Comparison of ENCODE assay signal across 9 cellular contexts in the genomic region with DNA sequence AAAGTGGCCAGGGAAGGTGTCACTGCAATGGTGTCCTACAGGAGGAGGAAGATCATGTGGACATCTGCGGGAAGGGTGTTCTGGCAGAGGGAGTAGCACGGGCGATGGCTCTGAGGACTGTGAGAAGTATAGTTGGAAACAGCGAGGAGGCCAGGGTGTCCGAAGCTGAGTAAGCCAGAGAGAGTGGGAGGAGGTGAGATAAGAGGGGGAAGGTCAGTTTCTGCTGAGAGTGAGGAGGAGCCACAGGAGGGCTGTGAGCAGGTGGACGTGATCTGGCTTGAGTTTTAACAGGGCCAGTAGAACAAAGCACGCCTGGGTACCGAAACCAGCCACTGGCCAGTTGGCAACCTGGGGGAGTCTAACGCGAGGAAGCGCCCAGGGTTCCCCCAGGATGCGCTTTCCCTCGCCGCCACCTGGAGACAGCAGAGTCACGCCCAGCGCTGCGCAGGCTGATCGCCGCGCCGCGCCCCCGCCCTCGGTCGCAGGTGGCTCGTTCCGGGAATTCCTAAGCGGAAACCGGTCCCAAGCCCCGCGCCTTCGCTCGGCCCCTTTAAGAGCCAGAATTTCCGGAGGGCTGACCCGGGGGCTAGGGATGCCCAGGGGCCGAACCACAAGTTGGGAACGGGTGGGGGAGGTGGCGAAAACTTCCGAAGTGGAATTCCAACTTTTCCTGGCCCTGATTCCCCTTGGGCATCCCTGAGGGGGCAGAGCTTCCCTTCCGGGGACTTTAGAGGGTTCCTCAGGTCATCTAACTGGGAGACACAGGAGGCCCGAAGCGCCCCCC. TPM values are rescaled to one million over a fixed set of nuclear protein-coding genes. Genes with fewer than 3 reads are reported as not detected.
A peak's percentile ranks its signal among the peaks of the same experiment; 100 is the strongest.
DNase-seq lines count a peak whose midpoint lies in the region; ATAC-seq and TF ChIP-seq lines count a peak whose summit lies in the region.
"Had no signal": no experiment of that assay in that cellular context is flagged by ENCODE, and none has a peak within 500 bp of the region (broad histone marks: within the 10 kb centered on the region; RNA-seq: fewer than 3 reads in every experiment).

No MANE protein-coding gene starts in this region.

- ATAC-seq in GM18909 (IDR thresholded peaks at IDR 0.05; ENCODE audit: poor library complexity, unreplicated experiment), result peak; percentile 33
- ATAC-seq in HG03439 (IDR thresholded peaks at IDR 0.05; ENCODE audit: unreplicated experiment), result peak; percentile 49

- peaks cover 0 to 9% (median 0%) of the 10 kb centered on the region in 3 donors for H3K36me3 ChIP-seq in Peyer's patch

- DNase-seq in A172 (ENCODE audit: low spot score), result peak; percentile 28
- peak; percentile 72 to 94 (median 92) for DNase-seq in Peyer's patch
- no peak for DNase-seq in astrocyte of the spinal cord (ENCODE audit: low read depth, low spot score)
- DNase-seq in kidney glomerular epithelial cell (lab: John Stamatoyannopoulos, UW), result peak; percentile 83
- peak; percentile 38 to 49 (median 43) for DNase-seq in stimulated activated CD4-positive, alpha-beta T cell treated with anti-CD3 and anti-CD28 coated beads, TNF-alpha, amount 100 ng/mL, for 4 hours (ENCODE audit: low read depth in 3 of 3)
- no peak for DNase-seq in HFFc6

- no peak overlapping the region; the same call in 1 of the 2 replicates for H3K27ac Mint-ChIP-seq in HFFc6

- TF ChIP-seq CTCF in Peyer's patch (IDR thresholded peaks at IDR 0.05) (peak; percentile 41 to 73 (median 63)), astrocyte of the spinal cord (IDR thresholded peaks at IDR 0.05; ENCODE audit: low read depth, low read length) (peak; percentile 6), HFFc6 (IDR thresholded peaks at IDR 0.05) (no peak)

- peaks cover 6% of the 10 kb centered on the region; the same call in 1 of the 2 replicates for H3K9me3 Mint-ChIP-seq in HFFc6

- H3K27me3 Mint-ChIP-seq in HFFc6 (ENCODE audit: insufficient read depth), result peaks cover 45% of the 10 kb centered on the region

- H3K27me3 ChIP-seq in Peyer's patch, result no peaks in the 10 kb centered on the region

- H3K4me3 ChIP-seq in Peyer's patch (peak overlapping the region; percentile 73 to 90 (median 75)), astrocyte of the spinal cord (ENCODE audit: low read depth, low read length) (no peak overlapping the region)

- in situ Hi-C loops in astrocyte of the spinal cord (cut with HindIII; ENCODE audit: low sequenced_read_pairs), result no loop called here

- no peaks in the 10 kb centered on the region for H3K9me3 ChIP-seq in Peyer's patch

- H3K27ac ChIP-seq in Peyer's patch, result peak overlapping the region; percentile 89 to 98 (median 94)

- H3K36me3 Mint-ChIP-seq in HFFc6 (ENCODE audit: low read depth), result peaks cover 5% of the 10 kb centered on the region; the same call in 1 of the 2 replicates

- peak; percentile 30 to 38 for TF ChIP-seq POLR2A in Peyer's patch (IDR thresholded peaks at IDR 0.05)

- H3K4me3 Mint-ChIP-seq in HFFc6, result no peak overlapping the region

- no peaks in the 10 kb centered on the region for H3K4me1 Mint-ChIP-seq in HFFc6 (ENCODE audit: low read depth)

- peaks cover 0 to 19% (median 0%) of the 10 kb centered on the region in 4 donors for H3K4me1 ChIP-seq in Peyer's patch

RNA-seq across cellular contexts. Expression of a gene that starts 1.1 kb away (rescaled TPM):
- total RNA-seq in A172 (2014; rRNA removed; shearing (Covaris generic)), result 0.69 and 1.1 TPM in 2 replicates
- 100 to 1,000 TPM in 3 of 4 donors, 10 to 100 TPM in 1; 28.9 to 214 (median 188) TPM for total RNA-seq in Peyer's patch
- 1 to 10 TPM; 1.7 to 3.3 (median 2.3) TPM for total RNA-seq in HFFc6 (2021; fragmentation: NEBNext Ultra II Directional; extraction: Animal tissue kit (Norgen Biotek cat#: 25700))

RNA-seq across cellular contexts. Expression of a gene that starts 19.2 kb away (rescaled TPM):
- total RNA-seq in A172 (2014; rRNA removed; shearing (Covaris generic)), result not detected in 2 replicates
- not detected for total RNA-seq in Peyer's patch
- total RNA-seq in HFFc6 (2021; fragmentation: NEBNext Ultra II Directional; extraction: Animal tissue kit (Norgen Biotek cat#: 25700)), result not detected
- total RNA-seq: dermis microvascular lymphatic vessel endothelial cell had no signal

RNA-seq across cellular contexts. Expression of a gene that starts 21.0 kb away (rescaled TPM):
- total RNA-seq in A172 (2014; rRNA removed; shearing (Covaris generic)), result 53.5 and 54.2 TPM in 2 replicates
- total RNA-seq in Peyer's patch, result 100 to 1,000 TPM; 112 to 201 (median 142) TPM
- 10 to 100 TPM; 66.0 to 78.1 (median 71.4) TPM for total RNA-seq in HFFc6 (2021; fragmentation: NEBNext Ultra II Directional; extraction: Animal tissue kit (Norgen Biotek cat#: 25700))

RNA-seq across cellular contexts. Expression of a gene that starts 34.6 kb away (rescaled TPM):
- not detected in 2 replicates for total RNA-seq in A172 (2014; rRNA removed; shearing (Covaris generic))
- not detected for total RNA-seq in Peyer's patch
- total RNA-seq in HFFc6 (2021; fragmentation: NEBNext Ultra II Directional; extraction: Animal tissue kit (Norgen Biotek cat#: 25700)), result not detected

RNA-seq across cellular contexts. Expression of a gene that starts 44.2 kb away (rescaled TPM):
- not detected in 2 replicates for total RNA-seq in A172 (2014; rRNA removed; shearing (Covaris generic))
- total RNA-seq in Peyer's patch, result 1 to 10 TPM in 1 of 4 donors, not detected in 3; 3.8 TPM
- total RNA-seq in HFFc6 (2021; fragmentation: NEBNext Ultra II Directional; extraction: Animal tissue kit (Norgen Biotek cat#: 25700)), result not detected
- total RNA-seq: dermis microvascular lymphatic vessel endothelial cell had no signal

Comparison
In these comparisons a context has a peak if more than half of its experiments do, and no peak if none do; other contexts are left out.
1. DNase-seq: peak in A172 (single experiment), Peyer's patch (3 of 3), kidney glomerular epithelial cell (single experiment) and stimulated activated CD4-positive, alpha-beta T cell treated with anti-CD3 and anti-CD28 coated beads, TNF-alpha, amount 100 ng/mL, for 4 hours (3 of 3); none in astrocyte of the spinal cord (single experiment) and HFFc6 (single experiment).
2. RNA of a gene that starts 1.1 kb away (total RNA-seq): 28.9 to 214 TPM in Peyer's patch; 1.7 to 3.3 TPM in HFFc6 and 0.69 to 1.1 TPM in A172; every median in the first group is over 4 times any median in the second.